1 cellular context compared by ENCODE assay signal in genomic region chr1:39407496-39407888, GRCh38.
TF ChIP-seq lines count a peak whose summit lies in the region.

No MANE protein-coding gene starts in this region.

TF ChIP-seq in HCT116, 20 proteins besides CTCF, POLR2A, EP300 and RAD21 (continued from another document):
- no peak for TF ChIP-seq ZBTB33 (IDR thresholded peaks at IDR 0.05; ENCODE audit: extremely low read depth, insufficient replicate concordance, low read length)
- no peak for TF ChIP-seq MAX (IDR thresholded peaks at IDR 0.05)
- no peak for TF ChIP-seq EZH2 (IDR thresholded peaks at IDR 0.05)
- no peak for TF ChIP-seq YY1 (IDR thresholded peaks at IDR 0.05; ENCODE audit: extremely low read depth, insufficient replicate concordance, low read depth, low read length)
- TF ChIP-seq REST (IDR thresholded peaks at IDR 0.05; ENCODE audit: low read depth): no peak
- no peak for TF ChIP-seq SIN3A (IDR thresholded peaks at IDR 0.05; ENCODE audit: low read depth)
- no peak for TF ChIP-seq JUND (IDR thresholded peaks at IDR 0.05)
- no peak for TF ChIP-seq TCF7L2 (IDR thresholded peaks at IDR 0.05; ENCODE audit: borderline replicate concordance, extremely low read depth, insufficient read depth, insufficient read length)
